Comparison of ENCODE assay signal across 31 cellular contexts in the genomic region with DNA sequence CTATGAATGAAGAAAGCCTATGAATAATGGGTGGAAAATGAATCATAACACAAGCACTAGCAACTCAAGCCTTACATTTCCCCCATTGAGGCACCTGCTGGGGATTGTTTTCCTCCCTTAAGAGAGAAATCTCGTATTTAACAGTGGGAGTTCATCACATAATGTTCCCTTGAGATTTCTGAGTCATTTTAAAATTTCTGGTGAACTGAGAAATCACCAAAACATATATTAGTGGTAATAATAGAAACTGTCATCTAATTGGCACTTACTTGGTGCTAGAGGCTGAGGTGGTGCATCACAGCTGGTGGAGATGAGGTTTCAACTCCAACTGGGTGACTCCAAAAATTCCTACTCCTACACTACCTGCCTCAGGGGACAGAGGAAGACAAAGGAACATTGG.
"Had no signal": no experiment of that assay in that cellular context is flagged by ENCODE, and none has a peak within 500 bp of the region (broad histone marks: within the 10 kb centered on the region; RNA-seq: fewer than 3 reads in every experiment).

No MANE protein-coding gene starts in this region.

- H3K4me3 ChIP-seq: coronary artery, dorsolateral prefrontal cortex, gastrocnemius medialis, heart right ventricle had no signal

- H3K4me1 Mint-ChIP-seq: activated B cell treated with CpG ODN at 0.5 μM for 24 hours; activated T-helper 17 cell treated with anti-CD3 and anti-CD28 coated beads, Interleukin-2, amount 50 U/mL, for 72 hours; central memory CD8-positive, alpha-beta T cell had no signal

- H3K27me3 Mint-ChIP-seq: dendritic cell treated with granulocyte-macrophage colony-stimulating factor and Interleukin-4, amounts not matched to agents 40 ng/mL and 50 ng/mL, for 4 days had no signal

- H3K27ac Mint-ChIP-seq: activated B cell treated with CpG ODN at 0.5 μM for 24 hours; activated CD8-positive, alpha-beta T cell treated with anti-CD3 and anti-CD28 coated beads for 36 hours; activated naive CD8-positive, alpha-beta T cell; activated T-helper 17 cell treated with anti-CD3 and anti-CD28 coated beads, Interleukin-2, amount 50 U/mL, for 72 hours; dendritic cell treated with granulocyte-macrophage colony-stimulating factor and Interleukin-4, amounts not matched to agents 40 ng/mL and 50 ng/mL, for 4 days; endodermal cell; T-helper 17 cell; T-helper 2 cell treated with Interferon-gamma antibody and Interleukin-4, amounts not matched to agents 5 μg/mL and 100 μg/mL, for 36 hours had no signal

- H3K36me3 Mint-ChIP-seq: activated naive CD8-positive, alpha-beta T cell had no signal

- H3K27ac ChIP-seq: brain microvascular endothelial cell, coronary artery, dorsolateral prefrontal cortex, foreskin keratinocyte, gastrocnemius medialis, heart right ventricle, WERI-Rb-1 had no signal

- H3K9me3 ChIP-seq: gastrocnemius medialis, heart right ventricle had no signal

- H3K4me1 ChIP-seq: foreskin keratinocyte, gastrocnemius medialis, heart right ventricle had no signal

- H3K4me3 Mint-ChIP-seq: activated B cell treated with CpG ODN at 0.5 μM for 24 hours; activated CD8-positive, alpha-beta T cell treated with anti-CD3 and anti-CD28 coated beads for 36 hours; activated naive CD8-positive, alpha-beta T cell; activated T-cell treated with anti-CD3 and anti-CD28 coated beads, Interleukin-2, amount 50 U/mL, for 4 hours; activated T-helper 17 cell treated with anti-CD3 and anti-CD28 coated beads, Interleukin-2, amount 50 U/mL, for 72 hours; central memory CD8-positive, alpha-beta T cell; dendritic cell treated with granulocyte-macrophage colony-stimulating factor and Interleukin-4, amounts not matched to agents 40 ng/mL and 50 ng/mL, for 4 days; endodermal cell; T-helper 17 cell; T-helper 2 cell treated with Interferon-gamma antibody and Interleukin-4, amounts not matched to agents 5 μg/mL and 100 μg/mL, for 36 hours had no signal

- DNase-seq: activated B cell treated with CpG ODN at 0.5 μM for 24 hours; activated CD4-positive, alpha-beta T cell treated with anti-CD3 and anti-CD28 coated beads for 48 hours; activated CD4-positive, alpha-beta T cell treated with anti-CD3 and anti-CD28 coated beads, Interleukin-2, amount 50 U/mL, for 1 hour; activated CD4-positive, alpha-beta T cell treated with anti-CD3 and anti-CD28 coated beads, Interleukin-2, amount 50 U/mL, for 48 hours; activated CD8-positive, alpha-beta memory T cell treated with anti-CD3 and anti-CD28 coated beads for 24 hours; activated CD8-positive, alpha-beta T cell treated with anti-CD3 and anti-CD28 coated beads for 36 hours; activated effector memory CD4-positive, alpha-beta T cell treated with Interleukin-2 at 50 U/mL for 16 hours; activated gamma-delta T cell treated with Interleukin-2 at 50 U/mL for 16 hours; activated naive CD4-positive, alpha-beta T cell treated with anti-CD3 and anti-CD28 coated beads, Interleukin-2, amount 50 U/mL, for 16 hours; activated naive CD4-positive, alpha-beta T cell treated with Interleukin-2 at 50 U/mL for 16 hours; activated T-cell treated with anti-CD3 and anti-CD28 coated beads, Interleukin-2, amount 50 U/mL, for 4 hours; amniotic stem cell; brain microvascular endothelial cell; dorsolateral prefrontal cortex; effector memory CD4-positive, alpha-beta T cell; endodermal cell; foreskin keratinocyte; gastrocnemius medialis; glutamatergic neuron; heart right ventricle; T-helper 17 cell; T1000; WERI-Rb-1 had no signal

- H3K9me3 Mint-ChIP-seq: activated B cell treated with CpG ODN at 0.5 μM for 24 hours; activated CD8-positive, alpha-beta T cell treated with anti-CD3 and anti-CD28 coated beads for 36 hours; activated T-cell treated with anti-CD3 and anti-CD28 coated beads, Interleukin-2, amount 50 U/mL, for 4 hours; activated T-helper 17 cell treated with anti-CD3 and anti-CD28 coated beads, Interleukin-2, amount 50 U/mL, for 72 hours; central memory CD8-positive, alpha-beta T cell; dendritic cell treated with granulocyte-macrophage colony-stimulating factor and Interleukin-4, amounts not matched to agents 40 ng/mL and 50 ng/mL, for 4 days; endodermal cell; T-helper 2 cell treated with Interferon-gamma antibody and Interleukin-4, amounts not matched to agents 5 μg/mL and 100 μg/mL, for 36 hours had no signal

- H3K36me3 ChIP-seq: brain microvascular endothelial cell, gastrocnemius medialis, heart right ventricle, WERI-Rb-1 had no signal

- H3K27me3 ChIP-seq: brain microvascular endothelial cell, foreskin keratinocyte, gastrocnemius medialis had no signal

- ATAC-seq: activated CD4-positive, CD25-positive, alpha-beta regulatory T cell treated with anti-CD3 and anti-CD28 coated beads, Interleukin-2, amount 50 U/mL, for 24 hours; activated CD8-positive, alpha-beta T cell treated with anti-CD3 and anti-CD28 coated beads for 36 hours; activated T-cell treated with anti-CD3 and anti-CD28 coated beads, Interleukin-2, amount 50 U/mL, for 4 hours; activated T-helper 17 cell treated with anti-CD3 and anti-CD28 coated beads, Interleukin-2, amount 50 U/mL, for 72 hours; esophagus mucosa; foreskin keratinocyte; gastrocnemius medialis; heart right ventricle; T-helper 17 cell had no signal
